In the genomic region with DNA sequence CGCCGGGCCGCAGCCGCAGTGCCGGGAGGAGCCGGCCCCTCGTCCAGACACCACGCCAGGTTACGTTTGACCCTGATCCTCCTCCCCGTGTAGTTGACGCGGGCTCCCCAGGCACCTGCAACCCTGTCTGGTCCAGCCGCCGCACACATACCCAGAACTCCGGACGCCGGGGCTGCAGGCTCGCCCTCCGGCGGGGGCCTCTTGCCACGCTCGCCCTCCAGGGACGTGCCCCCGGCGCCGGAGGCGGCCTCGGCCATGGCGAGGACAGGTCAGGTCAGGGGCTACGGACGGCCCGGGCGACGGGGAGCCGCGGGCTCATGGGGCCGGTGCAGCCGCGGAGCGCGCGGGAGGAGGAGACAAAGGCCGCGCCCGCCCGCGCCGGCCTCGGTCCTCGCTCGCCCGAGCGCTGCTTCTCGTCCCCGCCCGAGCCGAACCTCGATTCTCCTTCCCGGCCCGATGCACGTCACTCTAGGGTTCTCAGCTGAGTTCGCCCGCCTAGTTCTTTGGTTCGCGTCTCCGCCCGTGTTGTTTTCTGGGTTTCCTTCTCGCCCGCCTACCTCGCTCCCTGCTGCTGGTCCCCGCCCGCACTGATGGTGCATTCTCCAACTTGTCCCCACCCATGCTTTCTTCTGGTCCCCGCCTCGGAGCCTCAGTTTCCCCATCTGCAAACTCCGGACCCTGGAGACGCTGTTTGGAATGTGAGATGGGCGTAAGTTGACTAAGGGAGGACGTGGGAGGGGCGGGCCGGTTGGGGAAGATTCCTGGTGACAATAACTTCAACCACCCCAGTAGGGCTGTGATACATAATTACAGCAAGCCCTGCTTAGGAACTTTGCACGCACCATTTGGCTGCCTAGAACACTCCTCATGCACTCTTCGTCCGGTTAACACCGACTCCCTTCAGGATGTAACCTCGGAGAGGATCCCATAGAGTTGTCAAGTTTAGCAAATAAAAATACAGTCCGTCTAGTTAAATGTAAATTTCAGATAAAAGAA, we compare ENCODE assay signal across 8 cellular contexts. TPM values are rescaled to one million over a fixed set of nuclear protein-coding genes. Genes with fewer than 3 reads are reported as not detected.
DNase-seq lines count a peak whose midpoint lies in the region; ATAC-seq and TF ChIP-seq lines count a peak whose summit lies in the region.

A gene with protein sequence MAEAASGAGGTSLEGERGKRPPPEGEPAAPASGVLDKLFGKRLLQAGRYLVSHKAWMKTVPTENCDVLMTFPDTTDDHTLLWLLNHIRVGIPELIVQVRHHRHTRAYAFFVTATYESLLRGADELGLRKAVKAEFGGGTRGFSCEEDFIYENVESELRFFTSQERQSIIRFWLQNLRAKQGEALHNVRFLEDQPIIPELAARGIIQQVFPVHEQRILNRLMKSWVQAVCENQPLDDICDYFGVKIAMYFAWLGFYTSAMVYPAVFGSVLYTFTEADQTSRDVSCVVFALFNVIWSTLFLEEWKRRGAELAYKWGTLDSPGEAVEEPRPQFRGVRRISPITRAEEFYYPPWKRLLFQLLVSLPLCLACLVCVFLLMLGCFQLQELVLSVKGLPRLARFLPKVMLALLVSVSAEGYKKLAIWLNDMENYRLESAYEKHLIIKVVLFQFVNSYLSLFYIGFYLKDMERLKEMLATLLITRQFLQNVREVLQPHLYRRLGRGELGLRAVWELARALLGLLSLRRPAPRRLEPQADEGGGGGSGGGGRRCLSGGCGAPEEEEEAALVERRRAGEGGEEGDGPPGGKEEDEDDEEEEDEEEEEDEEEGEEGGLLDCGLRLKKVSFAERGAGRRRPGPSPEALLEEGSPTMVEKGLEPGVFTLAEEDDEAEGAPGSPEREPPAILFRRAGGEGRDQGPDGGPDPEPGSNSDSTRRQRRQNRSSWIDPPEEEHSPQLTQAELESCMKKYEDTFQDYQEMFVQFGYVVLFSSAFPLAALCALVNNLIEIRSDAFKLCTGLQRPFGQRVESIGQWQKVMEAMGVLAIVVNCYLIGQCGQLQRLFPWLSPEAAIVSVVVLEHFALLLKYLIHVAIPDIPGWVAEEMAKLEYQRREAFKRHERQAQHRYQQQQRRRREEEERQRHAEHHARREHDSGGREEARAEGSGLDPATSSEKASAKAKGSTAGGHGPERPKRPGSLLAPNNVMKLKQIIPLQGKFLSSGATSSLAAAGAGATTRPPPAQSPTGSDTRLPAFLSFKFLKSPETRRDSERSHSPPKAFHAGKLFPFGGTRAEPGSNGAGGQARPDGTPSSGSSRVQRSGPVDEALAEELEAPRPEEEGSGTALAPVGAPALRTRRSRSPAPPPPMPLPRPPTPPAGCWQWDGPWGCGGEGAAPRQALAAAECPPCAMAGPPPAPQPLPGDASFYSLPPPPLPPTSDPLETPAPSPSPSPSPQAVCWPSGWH (minus strand): TSS at position 442 of the 996 bp plus-strand sequence. CDS start 185 bp downstream, at position 257.

- TF ChIP-seq EP300 in gastroesophageal sphincter (IDR thresholded peaks at IDR 0.05): no peak

- TF ChIP-seq CTCF in Caco-2 (IDR thresholded peaks at IDR 0.05; ENCODE audit: insufficient read depth in 1 of 2, low read depth in 1 of 2, low read length in 1 of 2, severe bottlenecking in 1 of 2, unreplicated experiment in 1 of 2): no peak
- no peak for TF ChIP-seq CTCF in GM23338 (conservative IDR thresholded peaks at IDR 0.05; ENCODE audit: low read depth in 2 of 2)
- TF ChIP-seq CTCF in NB4 (IDR thresholded peaks at IDR 0.05; ENCODE audit: low read depth, low read length): no peak
- TF ChIP-seq CTCF in gastroesophageal sphincter (IDR thresholded peaks at IDR 0.05): peak in 1 of 4 experiments; percentile 10
- no peak for TF ChIP-seq CTCF in neutrophil (IDR thresholded peaks at IDR 0.05)

- 5 to 14% methylated on average over 4 to 16 of the region's 86 CpGs for WGBS in gastroesophageal sphincter (ENCODE audit: low coverage in 1 of 2), 2 donors

- H3K27ac ChIP-seq in GM23338 (ENCODE audit: low read depth) (no peak within 1 kb of the TSS), gastroesophageal sphincter (peak within 1 kb of the TSS in 3 of 4 donors; percentile 76 to 83 (median 79)), neutrophil (peak within 1 kb of the TSS; percentile 10), subcutaneous abdominal adipose tissue (ENCODE audit: low read depth, low read length) (peak within 1 kb of the TSS; percentile 37)

- H3K9me2 ChIP-seq in GM23338 (ENCODE audit: insufficient read depth): no peaks in the 10 kb centered on the region

- no peaks in the 10 kb centered on the region for H4K20me1 ChIP-seq in GM23338 (replicated peaks; ENCODE audit: insufficient read depth)

- POLR2A ChIA-PET in Caco-2 (lab: Charles Lee): interaction anchor here (2.9 kb wide), 1 partner anchor 26 kb away, joined by 8 read pairs; a partner anchor contains a TSS

- H3K9me3 Mint-ChIP-seq in Caco-2 (ENCODE audit: unreplicated experiment) (no peaks in the 10 kb centered on the region), GM23338 (peaks cover 5% of the 10 kb centered on the region; the same call in 2 of the 3 replicates)

- peaks cover 14% of the 10 kb centered on the region for H3F3A ChIP-seq in GM23338 (replicated peaks; ENCODE audit: low read depth)

- H3K27me3 ChIP-seq in Caco-2 (replicated peaks; ENCODE audit: control insufficient read depth, insufficient read depth, low read length) (no peaks in the 10 kb centered on the region), GM23338 (ENCODE audit: insufficient read depth) (peaks cover 5% of the 10 kb centered on the region; the same call in 1 of the 2 replicates), gastroesophageal sphincter (peaks cover 19% of the 10 kb centered on the region), neutrophil (peaks cover 60% of the 10 kb centered on the region), subcutaneous abdominal adipose tissue (ENCODE audit: control insufficient read depth in 5 of 5, insufficient read depth in 4 of 5, low read length in 5 of 5) (no peaks in the 10 kb centered on the region)

- H3K9me3 ChIP-seq in Caco-2: no peaks in the 10 kb centered on the region
- no peaks in the 10 kb centered on the region for H3K9me3 ChIP-seq in gastroesophageal sphincter
- no peaks in the 10 kb centered on the region for H3K9me3 ChIP-seq in neutrophil
- H3K9me3 ChIP-seq in subcutaneous abdominal adipose tissue (ENCODE audit: control insufficient read depth in 5 of 5, low read length in 5 of 5): no peaks in the 10 kb centered on the region

- H3K4me2 ChIP-seq in GM23338: peak within 1 kb of the TSS; percentile 84

- H3K27me3 Mint-ChIP-seq in Caco-2 (ENCODE audit: insufficient read depth, unreplicated experiment) (no peaks in the 10 kb centered on the region), GM23338 (ENCODE audit: insufficient read depth, low read depth, poor library complexity) (peaks cover 24% of the 10 kb centered on the region)

- H3K4me3 Mint-ChIP-seq in Caco-2 (ENCODE audit: unreplicated experiment) (peak within 1 kb of the TSS; percentile 91), GM23338 (peak within 1 kb of the TSS; percentile 88)

- H3K36me3 Mint-ChIP-seq in Caco-2 (ENCODE audit: insufficient read depth, unreplicated experiment) (peaks cover 49% of the 10 kb centered on the region), GM23338 (ENCODE audit: low read depth) (peaks cover 32% of the 10 kb centered on the region)

- in situ Hi-C loops in SK-MEL-5 (cut with HindIII; ENCODE audit: low pct_unique_long_range_greater_than_20kb, low sequenced_read_pairs): no loop called here

- H3K79me2 ChIP-seq in GM23338 (replicated peaks; ENCODE audit: insufficient read depth): no peaks in the 10 kb centered on the region

- DNase-seq in Caco-2 (peak; percentile 99), GM23338 (ENCODE audit: low spot score) (peak; percentile 100), NB4 (ENCODE audit: low read depth) (peak; percentile 96), SK-MEL-5 (ENCODE audit: low read depth, low spot score) (peak; percentile 93)
- peak; percentile 97 for DNase-seq in activated naive CD4-positive, alpha-beta T cell treated with Interleukin-2 at 50 U/mL for 16 hours

- BruUV-seq in Caco-2 (replicated peaks; lab: Mats Ljungman, UMichigan): no TSS peak

- H3K4me1 Mint-ChIP-seq in Caco-2 (ENCODE audit: low read depth, unreplicated experiment) (no peaks in the 10 kb centered on the region), GM23338 (peaks cover 32% of the 10 kb centered on the region)

- TF ChIP-seq POLR2A in NB4 (IDR thresholded peaks at IDR 0.05; ENCODE audit: extremely low read depth, insufficient read length) (no peak), gastroesophageal sphincter (IDR thresholded peaks at IDR 0.05) (peak in 1 of 2 donors; percentile 6)

- CTCF ChIA-PET in Caco-2 (lab: Charles Lee): interaction anchor here (1.1 kb wide), 1 partner anchor 26 kb away, joined by 3 read pairs; no protein-coding TSS in a partner anchor

- peak within 1 kb of the TSS; percentile 84 for H2AFZ ChIP-seq in GM23338

- H3K4me1 ChIP-seq in Caco-2 (peaks cover 11% of the 10 kb centered on the region; the same call in 1 of the 2 replicates), GM23338 (ENCODE audit: insufficient read depth) (peaks cover 14% of the 10 kb centered on the region; the same call in 1 of the 2 replicates), gastroesophageal sphincter (peaks cover 0 to 50% (median 24%) of the 10 kb centered on the region in 3 donors), neutrophil (ENCODE audit: control insufficient read depth in 1 of 2, insufficient read depth in 1 of 2, low read depth in 1 of 2, low read length in 1 of 2) (peaks cover 39 to 44% of the 10 kb centered on the region in 2 experiments), subcutaneous abdominal adipose tissue (ENCODE audit: control insufficient read depth in 5 of 5, insufficient read depth in 5 of 5, low read length in 5 of 5) (peaks cover 3 to 52% (median 42%) of the 10 kb centered on the region in 5 donors)

- H3K27ac Mint-ChIP-seq in Caco-2 (ENCODE audit: unreplicated experiment): peak within 1 kb of the TSS; percentile 72
- peak within 1 kb of the TSS; percentile 78; the same call in 1 of the 2 replicates for H3K27ac Mint-ChIP-seq in GM23338

- intact Hi-C loops in Caco-2 (cut with micrococcal nuclease; ENCODE audit: unreplicated experiment): loop anchor here (5.0 kb wide), 1 partner anchor 223 kb away; a partner anchor contains a TSS

- H3K36me3 ChIP-seq in Caco-2 (ENCODE audit: control insufficient read depth, insufficient read depth, low read length) (peaks cover 1% of the 10 kb centered on the region; the same call in 1 of the 2 replicates), GM23338 (ENCODE audit: insufficient read depth) (no peaks in the 10 kb centered on the region), gastroesophageal sphincter (peaks cover 0 to 26% of the 10 kb centered on the region in 2 donors), neutrophil (no peaks in the 10 kb centered on the region), subcutaneous abdominal adipose tissue (ENCODE audit: control insufficient read depth in 5 of 5, insufficient read depth in 5 of 5, low read length in 5 of 5) (peaks cover 0 to 22% (median 11%) of the 10 kb centered on the region in 5 donors)

- ATAC-seq in GM23338 (peak; percentile 38), gastroesophageal sphincter (peak; percentile 84)

- H3K9ac ChIP-seq in subcutaneous abdominal adipose tissue (ENCODE audit: low read length in 5 of 5): peak within 1 kb of the TSS in 4 of 5 donors; percentile 71 to 81 (median 74)

- H3K4me3 ChIP-seq in Caco-2 (ENCODE audit: low read depth, low read length) (peak within 1 kb of the TSS; percentile 74), GM23338 (peak within 1 kb of the TSS; percentile 94), NB4 (ENCODE audit: low read depth, low read length) (peak within 1 kb of the TSS; percentile 23), gastroesophageal sphincter (peak within 1 kb of the TSS; percentile 74 to 84), neutrophil (ENCODE audit: low read depth in 1 of 2, low read length in 1 of 2) (peak within 1 kb of the TSS; percentile 63 to 70), subcutaneous abdominal adipose tissue (ENCODE audit: low read depth in 1 of 5, low read length in 5 of 5) (peak within 1 kb of the TSS; percentile 72 to 87 (median 81))

RNA-seq across cellular contexts. Expression of the gene that starts here (rescaled TPM):
- total RNA-seq in Caco-2 (2022) (11.5 TPM in 2 replicates), gastroesophageal sphincter (1 to 10 TPM; 1.3 to 6.2 (median 4.2) TPM)
- total RNA-seq in GM23338 (2014; rRNA removed; shearing (Covaris generic)): 14.4 and 24.9 TPM in 2 replicates
- 4.3 and 4.5 TPM in 2 replicates for polyA plus RNA-seq in GM23338 (2016; fragmentation: Nextera tagmentation; extraction: Ambion mirVana)
- 0.98 and 1.3 TPM in 2 replicates for total RNA-seq in SK-MEL-5 (2014; rRNA removed; shearing (Covaris generic))
- polyA plus RNA-seq in SK-MEL-5 (2015; cell fraction: cytosol; rRNA removed): 5.1 and 5.2 TPM in 2 replicates
- polyA plus RNA-seq in SK-MEL-5 (2015; cell fraction: nucleus; rRNA removed): 13.4 and 33.4 TPM in 2 replicates

Comparison
In these comparisons a context has a peak if more than half of its experiments do, and no peak if none do; other contexts are left out.
1. H3K4me3 ChIP-seq: peak in every context shown above with its lines; median percentile 94 in GM23338; 81 in subcutaneous abdominal adipose tissue; 79 in gastroesophageal sphincter; 74 in Caco-2; 66 in neutrophil; 23 in NB4.